Comparison of ENCODE assay signal across 20 cellular contexts in the genomic region with DNA sequence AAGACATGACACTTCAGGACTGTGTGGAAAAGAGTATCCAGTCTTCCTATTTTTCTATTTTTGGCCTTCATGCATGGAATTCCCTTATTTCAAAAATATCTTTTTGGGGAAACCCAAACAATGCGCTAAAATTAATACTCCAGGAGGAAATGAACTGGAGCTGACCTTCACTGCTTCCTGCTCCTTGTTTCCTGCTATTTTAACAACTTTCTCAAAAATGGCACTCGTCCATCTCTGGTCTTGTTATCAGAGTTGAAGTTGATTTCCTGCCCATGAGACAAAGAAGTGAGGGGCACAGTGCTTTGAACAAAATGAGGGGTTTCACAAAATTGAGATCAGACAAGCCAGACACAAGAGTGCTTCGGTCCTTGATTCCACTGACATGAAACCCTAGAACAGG.
DNase-seq lines count a peak whose midpoint lies in the region; ATAC-seq and TF ChIP-seq lines count a peak whose summit lies in the region.
"Had no signal": no experiment of that assay in that cellular context is flagged by ENCODE, and none has a peak within 500 bp of the region (broad histone marks: within the 10 kb centered on the region; RNA-seq: fewer than 3 reads in every experiment).

No MANE protein-coding gene starts in this region.

- peak overlapping the region; percentile 8 for H3K27ac Mint-ChIP-seq in endothelial cell (ENCODE audit: unreplicated experiment)
- peak overlapping the region in 2 of 3 experiments; percentile 22 to 59 for H3K27ac Mint-ChIP-seq in nephron
- H3K27ac Mint-ChIP-seq: CD4-positive, alpha-beta T cell; H9 had no signal

- no peaks in the 10 kb centered on the region for H4K20me1 ChIP-seq in Loucy (ENCODE audit: insufficient read depth, low read length, poor library complexity, severe bottlenecking)

- H3K9me3 Mint-ChIP-seq in endothelial cell (ENCODE audit: unreplicated experiment) (no peaks in the 10 kb centered on the region), nephron (no peaks in the 10 kb centered on the region)
- H3K9me3 Mint-ChIP-seq: H9 had no signal

- peak overlapping the region; percentile 4 for H3K9ac ChIP-seq in Loucy (ENCODE audit: low read depth, low read length, poor library complexity, severe bottlenecking)

- H3K36me3 Mint-ChIP-seq in endothelial cell (ENCODE audit: low read depth, unreplicated experiment) (no peaks in the 10 kb centered on the region), nephron (ENCODE audit: low read depth) (no peaks in the 10 kb centered on the region)

- no peaks in the 10 kb centered on the region for H3K36me3 ChIP-seq in heart right ventricle
- no peaks in the 10 kb centered on the region for H3K36me3 ChIP-seq in Loucy (ENCODE audit: insufficient read depth, low read length)
- no peaks in the 10 kb centered on the region for H3K36me3 ChIP-seq in vagina
- H3K36me3 ChIP-seq: SJSA1 had no signal

- no peak for TF ChIP-seq POLR2A in vagina (IDR thresholded peaks at IDR 0.05)

- ATAC-seq in heart right ventricle (peak in 5 of 8 donors; percentile 29 to 77 (median 72)), Right ventricle myocardium superior (ENCODE audit: poor library complexity) (no peak)
- ATAC-seq: Right ventricle myocardium inferior had no signal

- H3K9me2 ChIP-seq in Loucy (replicated peaks; ENCODE audit: low read depth, low read length), result no peaks in the 10 kb centered on the region

- no peak for TF ChIP-seq CTCF in heart right ventricle (IDR thresholded peaks at IDR 0.05)
- TF ChIP-seq CTCF in Loucy (conservative IDR thresholded peaks at IDR 0.05; ENCODE audit: low read length), result no peak
- no peak for TF ChIP-seq CTCF in endothelial cell (IDR thresholded peaks at IDR 0.05; ENCODE audit: unreplicated experiment)
- TF ChIP-seq CTCF in nephron (IDR thresholded peaks at IDR 0.05; ENCODE audit: unreplicated experiment in 3 of 3), result no peak
- no peak for TF ChIP-seq CTCF in vagina (IDR thresholded peaks at IDR 0.05)

- H3K79me2 ChIP-seq in Loucy (ENCODE audit: insufficient read depth, low read length), result no peaks in the 10 kb centered on the region

- H3F3A ChIP-seq in Loucy (ENCODE audit: low read depth), result peaks cover 4% of the 10 kb centered on the region; the same call in 1 of the 2 replicates

- peak overlapping the region; percentile 55 for H3K4me2 ChIP-seq in Loucy (ENCODE audit: low read depth, low read length, poor library complexity, severe bottlenecking)
- H3K4me2 ChIP-seq: PC-9 had no signal

- peaks cover 4% of the 10 kb centered on the region for H3K27me3 Mint-ChIP-seq in endothelial cell (ENCODE audit: unreplicated experiment)
- no peaks in the 10 kb centered on the region for H3K27me3 Mint-ChIP-seq in nephron (ENCODE audit: low read depth)

- H3K27me3 ChIP-seq in heart right ventricle (no peaks in the 10 kb centered on the region), Loucy (ENCODE audit: insufficient read depth, low read length, poor library complexity, severe bottlenecking) (no peaks in the 10 kb centered on the region), vagina (no peaks in the 10 kb centered on the region)
- H3K27me3 ChIP-seq: MG63, SJSA1 had no signal

- peaks cover 10 to 49% (median 34%) of the 10 kb centered on the region in 9 donors for H3K4me1 ChIP-seq in heart right ventricle
- peaks cover 54% of the 10 kb centered on the region for H3K4me1 ChIP-seq in Loucy (ENCODE audit: insufficient read depth, low read length, poor library complexity, severe bottlenecking)
- no peaks in the 10 kb centered on the region for H3K4me1 ChIP-seq in vagina
- H3K4me1 ChIP-seq: SJSA1 had no signal

- intact Hi-C loops in heart right ventricle (cut with DNase I) (no loop called here), Right ventricle myocardium superior (cut with DNase I) (loop anchor here (10.0 kb wide), 1 partner anchor 71 kb away; no protein-coding TSS in a partner anchor), vagina (cut with DNase I) (no loop called here)

- 32 to 53% methylated on average over 3 of the region's 3 CpGs for WGBS in heart right ventricle, 2 donors

- H3K9me3 ChIP-seq in heart right ventricle (no peaks in the 10 kb centered on the region), Loucy (ENCODE audit: insufficient read depth, low read depth, low read length) (no peaks in the 10 kb centered on the region), vagina (no peaks in the 10 kb centered on the region)
- H3K9me3 ChIP-seq: SJSA1 had no signal

- peak overlapping the region; percentile 28 for H2AFZ ChIP-seq in Loucy (ENCODE audit: low read length)
- H2AFZ ChIP-seq: PC-9 had no signal

- no peak overlapping the region for H3K4me3 ChIP-seq in heart right ventricle
- peak overlapping the region; percentile 12 for H3K4me3 ChIP-seq in Loucy (ENCODE audit: low read length, poor library complexity, severe bottlenecking)
- H3K4me3 ChIP-seq in vagina, result no peak overlapping the region
- H3K4me3 ChIP-seq: MG63, PC-9, SJSA1 had no signal

- H3K4me3 Mint-ChIP-seq in endothelial cell (ENCODE audit: unreplicated experiment), result no peak overlapping the region
- H3K4me3 Mint-ChIP-seq in nephron, result no peak overlapping the region
- H3K4me3 Mint-ChIP-seq: CD4-positive, alpha-beta T cell; H9 had no signal

- DNase-seq in heart right ventricle (no peak), Right ventricle myocardium superior (no peak), endothelial cell (ENCODE audit: low spot score) (no peak), dedifferentiated amniotic fluid mesenchymal stem cell (ENCODE audit: extremely low spot score) (no peak), vagina (ENCODE audit: extremely low spot score in 2 of 2) (no peak)
- DNase-seq in activated CD4-positive, CD25-positive, alpha-beta regulatory T cell treated with anti-CD3 and anti-CD28 coated beads, Interleukin-2, amount 50 U/mL, for 72 hours, result no peak
- DNase-seq: CD4-positive, alpha-beta T cell; H9; KBM-7; MG63; NCI-H2029; NCI-H446 treated with DMSO at 0.1 percent for 48 hours; NCI-H526; NCI-H82; NK-92 treated with Interleukin-12 subunit alpha and Interleukin-12 subunit beta, amount 100 ng/mL, for 24 hours; PC-9 had no signal

- H3K27ac ChIP-seq in heart right ventricle (peak overlapping the region in 2 of 10 donors; percentile 6 to 13), vagina (no peak overlapping the region)
- H3K27ac ChIP-seq: PC-9, SJSA1 had no signal

- peaks cover 16% of the 10 kb centered on the region for H3K4me1 Mint-ChIP-seq in endothelial cell (ENCODE audit: unreplicated experiment)
- peaks cover 37% of the 10 kb centered on the region for H3K4me1 Mint-ChIP-seq in nephron
